In genomic region chr2:119827866-119828507, GRCh38 we compare ENCODE assay signal across 13 cellular contexts.
DNase-seq lines count a peak whose midpoint lies in the region; ATAC-seq and TF ChIP-seq lines count a peak whose summit lies in the region.
"Had no signal": no experiment of that assay in that cellular context is flagged by ENCODE, and none has a peak within 500 bp of the region (broad histone marks: within the 10 kb centered on the region; RNA-seq: fewer than 3 reads in every experiment).

No MANE protein-coding gene starts in this region.

- H3K4me1 ChIP-seq in RWPE2 (ENCODE audit: insufficient read depth, poor library complexity, severe bottlenecking): no peaks in the 10 kb centered on the region

- H3K27ac ChIP-seq in RWPE2 (ENCODE audit: poor library complexity, severe bottlenecking): no peak overlapping the region

- H3K9me3 ChIP-seq in RWPE2 (ENCODE audit: severe bottlenecking): no peaks in the 10 kb centered on the region

- TF ChIP-seq CTCF in RWPE2 (IDR thresholded peaks at IDR 0.05; ENCODE audit: poor library complexity, severe bottlenecking): no peak

- no peaks in the 10 kb centered on the region for H3K27me3 ChIP-seq in RWPE2 (ENCODE audit: insufficient read depth, poor library complexity, severe bottlenecking)

- no peak overlapping the region for H3K4me3 ChIP-seq in RWPE2 (ENCODE audit: severe bottlenecking)

- peak; percentile 5 for DNase-seq in stimulated activated CD4-positive, alpha-beta T cell treated with anti-CD3 and anti-CD28 coated beads, Interleukin-1b, Interleukin-23, amount 100 ng/mL, for 48 hours
- DNase-seq in stimulated activated CD4-positive, alpha-beta T cell treated with anti-CD3 and anti-CD28 coated beads, Interleukin-2, amount 100 ng/mL, for 48 hours: no peak
- DNase-seq in RWPE2 (ENCODE audit: low spot score): no peak
- DNase-seq in fibroblast of gingiva (ENCODE audit: low read depth): peak; percentile 6
- DNase-seq in midbrain (lab: John Stamatoyannopoulos, UW): no peak
- no peak for DNase-seq in NCI-H1048 (lab: John Stamatoyannopoulos, UW)
- DNase-seq: GDM1, head of caudate nucleus, Right ventricle myocardium superior had no signal

- no peaks in the 10 kb centered on the region for H3K36me3 ChIP-seq in RWPE2 (ENCODE audit: low read depth)

- ATAC-seq in RWPE2 (ENCODE audit: low read depth) (0 out of 3 replicates have a peak, but pooled peaks have one; percentile 29), GM21367 (IDR thresholded peaks at IDR 0.05; ENCODE audit: unreplicated experiment) (no peak), GM21619 (IDR thresholded peaks at IDR 0.05; ENCODE audit: unreplicated experiment) (no peak)
- ATAC-seq: stimulated activated memory B cell treated with anti-CD40 and anti-IgM and Interleukin-4, amounts not matched to agents 10 μg/mL and 1 μg/mL and 100 μg/mL, for 72 hours; WTC11 had no signal

Comparison
In these comparisons a context has a peak if more than half of its experiments do, and no peak if none do; other contexts are left out.
1. DNase-seq: peak in stimulated activated CD4-positive, alpha-beta T cell treated with anti-CD3 and anti-CD28 coated beads, Interleukin-1b, Interleukin-23, amount 100 ng/mL, for 48 hours (single experiment) and fibroblast of gingiva (single experiment); none in stimulated activated CD4-positive, alpha-beta T cell treated with anti-CD3 and anti-CD28 coated beads, Interleukin-2, amount 100 ng/mL, for 48 hours (0 of 2), RWPE2 (single experiment), midbrain (single experiment) and NCI-H1048 (single experiment).